10 cellular contexts compared by ENCODE assay signal in the genomic region with DNA sequence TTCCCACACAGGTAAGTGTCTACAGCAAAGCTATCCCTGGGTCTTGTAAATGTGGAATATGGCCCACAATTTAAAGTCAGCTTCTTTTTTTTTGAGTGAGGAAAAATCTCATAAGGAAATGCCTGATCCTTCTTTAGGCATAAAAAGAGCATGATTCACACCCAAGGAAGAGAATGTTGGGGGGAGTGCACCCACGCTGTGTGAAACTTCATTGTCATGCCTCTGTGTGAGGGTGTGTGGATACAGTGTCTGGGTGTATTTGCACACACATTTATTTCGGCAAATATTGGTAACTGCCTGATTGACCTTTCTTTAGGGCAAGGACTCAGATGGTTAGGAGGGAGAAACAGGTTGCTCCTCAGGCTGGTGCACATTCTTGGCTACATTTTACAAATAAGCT.
"Had no signal": no experiment of that assay in that cellular context is flagged by ENCODE, and none has a peak within 500 bp of the region (broad histone marks: within the 10 kb centered on the region; RNA-seq: fewer than 3 reads in every experiment).

No MANE protein-coding gene starts in this region.

- H3K4me1 Mint-ChIP-seq: GM23338, H9 had no signal

- ATAC-seq: GM23338, HCT116 had no signal

- FAIRE-seq: H1, H54 had no signal

- DNase-seq: GM23248, GOT3, H7, H9, HCEC 1CT, HFFc6 had no signal

- H3K9me3 Mint-ChIP-seq: GM23338, H9 had no signal

- H3K4me3 Mint-ChIP-seq: GM23338, H9, HFFc6 had no signal

- H3K27ac Mint-ChIP-seq: GM23338, H9, HFFc6 had no signal
